In the genomic region with DNA sequence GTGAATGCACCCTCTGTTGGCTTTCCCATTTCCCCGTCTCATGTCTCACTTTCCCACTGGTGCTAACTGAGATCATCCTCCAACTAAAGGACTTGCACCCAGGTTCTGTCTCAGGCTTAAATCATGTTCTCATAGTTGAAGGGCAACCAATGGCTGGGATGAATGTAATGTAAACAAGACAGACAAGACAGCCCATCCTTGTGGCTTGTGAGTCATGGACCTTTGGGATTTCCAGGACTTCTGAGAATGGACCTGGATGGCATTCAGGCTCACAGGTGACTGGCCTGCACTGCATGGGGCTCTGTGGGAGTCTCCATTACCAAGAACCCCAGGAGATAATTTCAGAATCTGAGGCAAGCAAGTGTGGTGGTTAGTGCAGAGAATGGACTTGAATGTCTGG, we compare ENCODE assay signal across 24 cellular contexts.
"Had no signal": no experiment of that assay in that cellular context is flagged by ENCODE, and none has a peak within 500 bp of the region (broad histone marks: within the 10 kb centered on the region; RNA-seq: fewer than 3 reads in every experiment).

No MANE protein-coding gene starts in this region.

- H3K4me1 ChIP-seq: esophagus squamous epithelium, right lobe of liver, tibial nerve, uterus had no signal

- H3K9me3 ChIP-seq: esophagus squamous epithelium, mucosa of descending colon, neutrophil, pancreas, right lobe of liver, thoracic aorta, upper lobe of left lung, uterus had no signal

- ATAC-seq: left lobe of liver; mucosa of descending colon; natural killer cell treated with Interleukin-12 subunit alpha and Interleukin-12 subunit beta and Interleukin-15 and Interleukin-18, amount 100 ng/mL, for 72 hours; pancreas; stimulated activated naive B cell treated with anti-CD40 and anti-IgM and Interleukin-4, amounts not matched to agents 10 μg/mL and 1 μg/mL and 100 μg/mL, for 72 hours had no signal

- H3K4me3 ChIP-seq: coronary artery, esophagus squamous epithelium, lung, mucosa of descending colon, pancreas, right lobe of liver, thoracic aorta, tibial nerve, upper lobe of left lung, uterus had no signal

- H3K36me3 ChIP-seq: esophagus squamous epithelium, neutrophil, pancreas, right lobe of liver, thoracic aorta, tibial nerve, upper lobe of left lung, uterus had no signal

- H3K27me3 ChIP-seq: neutrophil, pancreas, right lobe of liver, tibial nerve, upper lobe of left lung, uterus had no signal

- H3K27ac ChIP-seq: coronary artery, esophagus squamous epithelium, neutrophil, pancreas, right lobe of liver, thoracic aorta, tibial nerve, upper lobe of left lung, uterus had no signal

- DNase-seq: dermis blood vessel endothelial cell; effector memory CD4-positive, alpha-beta T cell; erythroblast; esophagus squamous epithelium; foreskin melanocyte; hypothalamus; mesenchymal stem cell; mucosa of descending colon; naive B cell; pancreas; right lobe of liver; small intestine; stimulated activated CD4-positive, alpha-beta T cell treated with anti-CD3 and anti-CD28 coated beads, Interleukin-15, amount 100 ng/mL, for 24 hours; stimulated activated CD4-positive, alpha-beta T cell treated with anti-CD3 and anti-CD28 coated beads, Interleukin-2, amount 100 ng/mL, for 48 hours; stimulated activated naive B cell treated with anti-CD40 and anti-IgM and Interleukin-4, amounts not matched to agents 10 μg/mL and 1 μg/mL and 100 μg/mL, for 72 hours; upper lobe of left lung; uterus had no signal
